Comparison of ENCODE assay signal across 8 cellular contexts in genomic region chr7:100799037-100799896, GRCh38. TPM values are rescaled to one million over a fixed set of nuclear protein-coding genes. Genes with fewer than 3 reads are reported as not detected.
A peak's percentile ranks its signal among the peaks of the same experiment; 100 is the strongest.
DNase-seq lines count a peak whose midpoint lies in the region; ATAC-seq and TF ChIP-seq lines count a peak whose summit lies in the region.

No MANE protein-coding gene starts in this region.

- peaks cover 39% of the 10 kb centered on the region for H3K4me1 ChIP-seq in mucosa of descending colon (ENCODE audit: low read depth)

- DNase-seq in NCI-H446 (lab: John Stamatoyannopoulos, UW): peak; percentile 41 to 43
- DNase-seq in NCI-H446 treated with DMSO at 0.1 percent for 48 hours (lab: John Stamatoyannopoulos, UW): no peak
- peak; percentile 38 for DNase-seq in NCI-H2171 (lab: John Stamatoyannopoulos, UW)
- DNase-seq in activated CD4-positive, alpha-beta T cell treated with anti-CD3 and anti-CD28 coated beads for 4 hours: peak; percentile 37 to 39
- peak; percentile 19 for DNase-seq in effector CD8-positive, alpha-beta T cell (lab: John Stamatoyannopoulos, UW)
- DNase-seq in mucosa of descending colon: peak in 2 of 3 donors; percentile 73 to 76
- peak in 4 of 6 experiments; percentile 10 to 39 (median 26) for DNase-seq in stimulated activated naive CD4-positive, alpha-beta T cell (lab: John Stamatoyannopoulos, UW)
- no peak for DNase-seq in middle frontal gyrus (ENCODE audit: extremely low spot score, low spot score)

- H3K4me3 ChIP-seq in mucosa of descending colon: no peak overlapping the region

- TF ChIP-seq CTCF in mucosa of descending colon (IDR thresholded peaks at IDR 0.05): peak; percentile 67

- intact Hi-C loops in mucosa of descending colon (cut with DNase I, micrococcal nuclease): loop anchor here in 1 of 2 donors (10.0 kb wide), 1 partner anchor 56 kb away; the partner anchor contains the start of gene SLC12A9

- ATAC-seq in mucosa of descending colon: peak; percentile 58

- H3K9me3 ChIP-seq in mucosa of descending colon: no peaks in the 10 kb centered on the region

- H3K36me3 ChIP-seq in mucosa of descending colon (ENCODE audit: low read depth): no peaks in the 10 kb centered on the region

RNA-seq across cellular contexts. Expression of gene EPHB4, which starts 28.1 kb away (rescaled TPM):
- 10 to 100 TPM; 31.2 to 42.4 (median 38.9) TPM for total RNA-seq in mucosa of descending colon

RNA-seq across cellular contexts. Expression of gene SLC12A9, which starts 53.2 kb away (rescaled TPM):
- 10 to 100 TPM; 27.9 to 34.0 (median 33.5) TPM for total RNA-seq in mucosa of descending colon

Comparison
In these comparisons a context has a peak if more than half of its experiments do, and no peak if none do; other contexts are left out.
1. DNase-seq: peak in NCI-H446 (2 of 2), NCI-H2171 (single experiment), activated CD4-positive, alpha-beta T cell treated with anti-CD3 and anti-CD28 coated beads for 4 hours (2 of 2), effector CD8-positive, alpha-beta T cell (single experiment), mucosa of descending colon (2 of 3) and stimulated activated naive CD4-positive, alpha-beta T cell (4 of 6); none in NCI-H446 treated with DMSO at 0.1 percent for 48 hours (single experiment) and middle frontal gyrus (single experiment).